In genomic region chr3:188255190-188255589, GRCh38 we compare ENCODE assay signal across 16 cellular contexts.
"Had no signal": no experiment of that assay in that cellular context is flagged by ENCODE, and none has a peak within 500 bp of the region (broad histone marks: within the 10 kb centered on the region; RNA-seq: fewer than 3 reads in every experiment).

No MANE protein-coding gene starts in this region.

- H3K9ac ChIP-seq: neural progenitor cell, SK-N-SH had no signal

- H3K9me3 ChIP-seq: adrenal gland, body of pancreas, lower lobe of right lung, pancreas, vagina had no signal

- H3K27me3 Mint-ChIP-seq: dendritic cell treated with granulocyte-macrophage colony-stimulating factor and Interleukin-4, amounts not matched to agents 40 ng/mL and 50 ng/mL, for 4 days; effector memory CD8-positive, alpha-beta T cell had no signal

- H3K27ac ChIP-seq: adrenal gland, body of pancreas, lower lobe of right lung, neural progenitor cell, pancreas, skin epidermis, vagina had no signal

- ATAC-seq: body of pancreas; effector memory CD8-positive, alpha-beta T cell; lower lobe of right lung; pancreas had no signal

- H3K36me3 ChIP-seq: adrenal gland, lower lobe of right lung, neural progenitor cell, pancreas, vagina had no signal

- H3K4me3 ChIP-seq: adrenal gland, body of pancreas, lower lobe of right lung, neural progenitor cell, pancreas, skin epidermis, vagina had no signal

- H3K27ac Mint-ChIP-seq: dendritic cell treated with granulocyte-macrophage colony-stimulating factor and Interleukin-4, amounts not matched to agents 40 ng/mL and 50 ng/mL, for 4 days; mesothelial cell of epicardium; neural progenitor cell; T-helper 1 cell treated with Interleukin-12 subunit alpha and Interleukin-12 subunit beta and Interleukin-4 antibody, amounts not matched to agents 30 μg/mL and 1 μg/mL, for 36 hours had no signal

- H3K4me3 Mint-ChIP-seq: dendritic cell treated with granulocyte-macrophage colony-stimulating factor and Interleukin-4, amounts not matched to agents 40 ng/mL and 50 ng/mL, for 4 days; effector memory CD8-positive, alpha-beta T cell; mesothelial cell of epicardium; neural progenitor cell; T-helper 1 cell treated with Interleukin-12 subunit alpha and Interleukin-12 subunit beta and Interleukin-4 antibody, amounts not matched to agents 30 μg/mL and 1 μg/mL, for 36 hours had no signal

- H3K9me3 Mint-ChIP-seq: dendritic cell treated with granulocyte-macrophage colony-stimulating factor and Interleukin-4, amounts not matched to agents 40 ng/mL and 50 ng/mL, for 4 days; effector memory CD8-positive, alpha-beta T cell had no signal

- H3K27me3 ChIP-seq: adrenal gland, body of pancreas, neural progenitor cell, pancreas, vagina had no signal

- DNase-seq: adrenal gland; body of pancreas; central memory CD4-positive, alpha-beta T cell; effector memory CD8-positive, alpha-beta T cell; hypothalamus; lower lobe of right lung; pancreas; retina; Right ventricle myocardium superior; SK-N-SH had no signal
